8 cellular contexts compared by ENCODE assay signal in genomic region chr3:58334013-58334321, GRCh38. TPM values are rescaled to one million over a fixed set of nuclear protein-coding genes. Genes with fewer than 3 reads are reported as not detected.
DNase-seq lines count a peak whose midpoint lies in the region; ATAC-seq, FAIRE-seq and TF ChIP-seq lines count a peak whose summit lies in the region.

No MANE protein-coding gene starts in this region.

- H3K36me3 ChIP-seq in bronchial epithelial cell (ENCODE audit: control insufficient read depth, insufficient read depth, low read length) (no peaks in the 10 kb centered on the region), aorta (ENCODE audit: control insufficient read depth in 1 of 2, insufficient read depth in 2 of 2, low read length in 1 of 2) (no peaks in the 10 kb centered on the region)

- no peaks in the 10 kb centered on the region for H3K9me3 Mint-ChIP-seq in stimulated activated naive CD8-positive, alpha-beta T cell treated with anti-CD3 and anti-CD28 coated beads, Interleukin-15, Interleukin-2, amounts not matched to agents 100 ng/mL and 50 ng/mL, for 24 hours

- H3K4me3 ChIP-seq in bronchial epithelial cell (ENCODE audit: low read depth, low read length) (peak overlapping the region; percentile 63), aorta (ENCODE audit: low read length in 2 of 2) (peak overlapping the region; percentile 78 to 96)

- H3K4me3 Mint-ChIP-seq in stimulated activated naive CD8-positive, alpha-beta T cell treated with anti-CD3 and anti-CD28 coated beads, Interleukin-15, Interleukin-2, amounts not matched to agents 100 ng/mL and 50 ng/mL, for 24 hours: peak overlapping the region; percentile 98

- peaks cover 0 to 7% of the 10 kb centered on the region in 2 donors for H3K4me1 ChIP-seq in aorta (ENCODE audit: control insufficient read depth in 1 of 2, insufficient read depth in 2 of 2, low read length in 2 of 2)

- WGBS in aorta, 2 donors: 32 to 42% methylated on average over 4 of the region's 4 CpGs

- no peak overlapping the region for H3K27ac ChIP-seq in aorta (ENCODE audit: low read depth in 1 of 2, low read length in 2 of 2)

- no peak for FAIRE-seq in bronchial epithelial cell (lab: Jason Lieb, UNC)

- peaks cover 13% of the 10 kb centered on the region for H3K36me3 Mint-ChIP-seq in stimulated activated naive CD8-positive, alpha-beta T cell treated with anti-CD3 and anti-CD28 coated beads, Interleukin-15, Interleukin-2, amounts not matched to agents 100 ng/mL and 50 ng/mL, for 24 hours (ENCODE audit: low read depth)

- ATAC-seq in stimulated activated naive CD8-positive, alpha-beta T cell treated with anti-CD3 and anti-CD28 coated beads, Interleukin-15, Interleukin-2, amounts not matched to agents 100 U/mL and 50 U/mL, for 24 hours: no peak
- ATAC-seq in aorta (ENCODE audit: low FRiP score) (no peak), GM21423 (IDR thresholded peaks at IDR 0.05; ENCODE audit: unreplicated experiment) (no peak), HG03354 (IDR thresholded peaks at IDR 0.05; ENCODE audit: poor library complexity, severe bottlenecking, unreplicated experiment) (no peak)

- H3K9me3 ChIP-seq in aorta (ENCODE audit: control insufficient read depth, low read length): no peaks in the 10 kb centered on the region

- TF ChIP-seq CTCF in bronchial epithelial cell (IDR thresholded peaks at IDR 0.05; ENCODE audit: insufficient read depth, low read length, severe bottlenecking): no peak

- H3K27me3 Mint-ChIP-seq in stimulated activated naive CD8-positive, alpha-beta T cell treated with anti-CD3 and anti-CD28 coated beads, Interleukin-15, Interleukin-2, amounts not matched to agents 100 ng/mL and 50 ng/mL, for 24 hours: no peaks in the 10 kb centered on the region

- no peaks in the 10 kb centered on the region for H3K27me3 ChIP-seq in bronchial epithelial cell (ENCODE audit: control insufficient read depth, insufficient read depth, low read length)
- H3K27me3 ChIP-seq in aorta (ENCODE audit: control insufficient read depth in 1 of 2, insufficient read depth in 2 of 2, low read length in 1 of 2): no peaks in the 10 kb centered on the region

- H3K27ac Mint-ChIP-seq in stimulated activated naive CD8-positive, alpha-beta T cell treated with anti-CD3 and anti-CD28 coated beads, Interleukin-15, Interleukin-2, amounts not matched to agents 100 ng/mL and 50 ng/mL, for 24 hours: peak overlapping the region; percentile 92

- intact Hi-C loops in aorta (cut with DNase I): loop anchor here (5.0 kb wide), 2 partner anchors 78 to 83 kb away; no protein-coding TSS in a partner anchor

- H3K4me1 Mint-ChIP-seq in stimulated activated naive CD8-positive, alpha-beta T cell treated with anti-CD3 and anti-CD28 coated beads, Interleukin-15, Interleukin-2, amounts not matched to agents 100 ng/mL and 50 ng/mL, for 24 hours (ENCODE audit: low read depth): peaks cover 47% of the 10 kb centered on the region

- DNase-seq in stimulated activated naive CD8-positive, alpha-beta T cell treated with anti-CD3 and anti-CD28 coated beads, Interleukin-15, Interleukin-2, amounts not matched to agents 100 U/mL and 50 U/mL, for 24 hours: no peak
- DNase-seq in bronchial epithelial cell (ENCODE audit: low read depth) (no peak), middle frontal gyrus (ENCODE audit: extremely low spot score, low spot score) (peak; percentile 50), aorta (no peak)
- DNase-seq in stimulated activated naive CD4-positive, alpha-beta T cell (lab: John Stamatoyannopoulos, UW): no peak

RNA-seq across cellular contexts. Expression of gene PXK, which starts 1.3 kb away (rescaled TPM):
- total RNA-seq in bronchial epithelial cell (12.4 and 22.0 TPM in 2 replicates), aorta (10 to 100 TPM; 19.8 to 32.6 TPM)
- 10 to 100 TPM in 1 of 2 donors, 1 to 10 TPM in 1; 6.8 to 13.0 TPM for polyA plus RNA-seq in aorta

RNA-seq across cellular contexts. Expression of gene HTD2, which starts 27.6 kb away (rescaled TPM):
- total RNA-seq in bronchial epithelial cell: 7.6 and 10.3 TPM in 2 replicates
- 1 to 10 TPM; 6.5 to 7.8 TPM for total RNA-seq in aorta
- 10 to 100 TPM in 1 of 2 donors, 1 to 10 TPM in 1; 7.7 to 10.8 TPM for polyA plus RNA-seq in aorta

RNA-seq across cellular contexts. Expression of gene RPP14, which starts 27.9 kb away (rescaled TPM):
- total RNA-seq in bronchial epithelial cell (18.1 and 20.3 TPM in 2 replicates), aorta (10 to 100 TPM; 13.0 to 13.8 TPM)
- polyA plus RNA-seq in aorta: 1 to 10 TPM; 5.8 to 7.9 TPM
